10 cellular contexts compared by ENCODE assay signal in the genomic region with DNA sequence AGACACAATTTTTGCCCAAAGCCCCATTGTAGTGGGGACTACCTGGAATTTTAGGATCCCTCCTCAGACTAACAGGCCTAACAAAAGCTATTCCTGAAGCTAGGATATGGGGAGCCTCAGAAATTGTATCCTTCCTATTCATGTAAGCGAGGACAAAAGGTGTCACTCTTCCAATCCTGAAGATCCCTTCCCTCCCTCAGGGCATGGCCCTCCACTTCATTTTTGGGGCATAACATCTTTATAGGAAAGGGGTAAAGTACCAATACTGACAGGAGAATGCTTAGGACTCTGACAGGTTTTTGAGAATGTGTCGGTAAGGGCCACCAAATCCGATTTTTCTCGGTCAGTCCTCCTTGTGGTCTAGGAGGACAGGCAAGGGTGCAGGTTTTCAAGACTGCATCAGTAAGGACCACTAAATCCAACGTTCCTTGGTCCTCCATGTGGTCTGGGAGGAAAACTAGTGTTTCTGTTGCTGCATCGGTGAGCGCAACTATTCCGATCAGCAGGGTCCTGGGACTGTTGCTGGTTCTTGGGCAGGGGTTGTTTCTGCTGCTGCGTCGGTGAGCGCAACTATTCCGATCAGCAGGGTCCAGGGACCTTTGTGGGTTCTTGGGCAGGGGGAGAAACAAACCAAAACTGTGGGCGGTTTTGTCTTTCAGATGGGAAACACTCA. TPM values are rescaled to one million over a fixed set of nuclear protein-coding genes. Genes with fewer than 3 reads are reported as not detected.
DNase-seq lines count a peak whose midpoint lies in the region; ATAC-seq and TF ChIP-seq lines count a peak whose summit lies in the region.
"Not testable (repeated sequence)": the region's sequence is repeated elsewhere in the genome, so short reads cannot be mapped to it uniquely, and the experiment has no call there.
"Had no signal": no experiment of that assay in that cellular context is flagged by ENCODE, and none has a peak within 500 bp of the region (broad histone marks: within the 10 kb centered on the region; RNA-seq: fewer than 3 reads in every experiment).

No MANE protein-coding gene starts in this region.

- peak overlapping the region; percentile 75 for H3K4me3 Mint-ChIP-seq in activated B cell treated with CpG ODN at 0.5 μM for 24 hours
- peak overlapping the region; percentile 68 for H3K4me3 Mint-ChIP-seq in activated naive CD4-positive, alpha-beta T cell treated with anti-CD3 and anti-CD28 coated beads, Interleukin-2, amount 10 ng/mL, durations not matched to agents 7 days and 5 days
- H3K4me3 Mint-ChIP-seq in effector memory CD8-positive, alpha-beta T cell, result peak overlapping the region; percentile 66 to 81
- peak overlapping the region; percentile 77 for H3K4me3 Mint-ChIP-seq in mesothelial cell of epicardium
- peak overlapping the region; percentile 86 for H3K4me3 Mint-ChIP-seq in type B pancreatic cell

- not testable (repeated sequence) for H3K4me1 Mint-ChIP-seq in activated B cell treated with CpG ODN at 0.5 μM for 24 hours; activated naive CD4-positive, alpha-beta T cell treated with anti-CD3 and anti-CD28 coated beads, Interleukin-2, amount 10 ng/mL, durations not matched to agents 7 days and 5 days; effector memory CD8-positive, alpha-beta T cell (ENCODE audit: low read depth in 2 of 2); type B pancreatic cell (ENCODE audit: unreplicated experiment)
- H3K4me1 Mint-ChIP-seq in mesothelial cell of epicardium, result peaks cover 11% of the 10 kb centered on the region

- intact Hi-C loops in activated B cell treated with CpG ODN at 0.5 μM for 24 hours (cut with micrococcal nuclease), result not testable (repeated sequence)

- not testable (repeated sequence) for H3K27ac Mint-ChIP-seq in activated B cell treated with CpG ODN at 0.5 μM for 24 hours; activated naive CD4-positive, alpha-beta T cell treated with anti-CD3 and anti-CD28 coated beads, Interleukin-2, amount 10 ng/mL, durations not matched to agents 7 days and 5 days; effector memory CD8-positive, alpha-beta T cell; mesothelial cell of epicardium; type B pancreatic cell

- not testable (repeated sequence) for ATAC-seq in activated B cell treated with CpG ODN at 0.5 μM for 24 hours (ENCODE audit: low read depth); effector memory CD8-positive, alpha-beta T cell (replicated peaks)

- CTCF ChIA-PET in activated B cell treated with CpG ODN at 0.5 μM for 24 hours (lab: Charles Lee); activated naive CD4-positive, alpha-beta T cell treated with anti-CD3 and anti-CD28 coated beads, Interleukin-2, amount 10 ng/mL, durations not matched to agents 7 days and 5 days (lab: Charles Lee): not testable (repeated sequence)

- TF ChIP-seq CTCF in activated B cell treated with CpG ODN at 0.5 μM for 24 hours (IDR thresholded peaks at IDR 0.05); mesothelial cell of epicardium (IDR thresholded peaks at IDR 0.05; ENCODE audit: unreplicated experiment); type B pancreatic cell (conservative IDR thresholded peaks at IDR 0.05): not testable (repeated sequence)

- not testable (repeated sequence) for H2AFZ ChIP-seq in neuron (ENCODE audit: low read depth, low read length)

- not testable (repeated sequence) for H3K4me1 ChIP-seq in HUES6 (ENCODE audit: control insufficient read depth, insufficient read depth, low read length); neuron (ENCODE audit: insufficient read depth, low read length)

- POLR2A ChIA-PET in activated B cell treated with CpG ODN at 0.5 μM for 24 hours (lab: Charles Lee), result not testable (repeated sequence)

- DNase-seq in activated B cell treated with CpG ODN at 0.5 μM for 24 hours; activated naive CD4-positive, alpha-beta T cell treated with anti-CD3 and anti-CD28 coated beads, Interleukin-2, amount 10 ng/mL, durations not matched to agents 7 days and 5 days; effector memory CD8-positive, alpha-beta T cell; mesothelial cell of epicardium (ENCODE audit: low spot score in 2 of 2, unreplicated experiment in 2 of 2); type B pancreatic cell (ENCODE audit: extremely low spot score, unreplicated experiment): not testable (repeated sequence)

- peak overlapping the region; percentile 97 for H3K9ac ChIP-seq in HUES6 (ENCODE audit: low read length)

- H3K27me3 Mint-ChIP-seq in activated B cell treated with CpG ODN at 0.5 μM for 24 hours; activated naive CD4-positive, alpha-beta T cell treated with anti-CD3 and anti-CD28 coated beads, Interleukin-2, amount 10 ng/mL, durations not matched to agents 7 days and 5 days; effector memory CD8-positive, alpha-beta T cell; mesothelial cell of epicardium (ENCODE audit: low read depth): not testable (repeated sequence)
- peaks cover 14% of the 10 kb centered on the region for H3K27me3 Mint-ChIP-seq in type B pancreatic cell

- peaks cover 12% of the 10 kb centered on the region for H3K9me3 ChIP-seq in HUES6 (ENCODE audit: control insufficient read depth, insufficient read depth, low read depth, low read length)
- H3K9me3 ChIP-seq in neuron (ENCODE audit: low read length), result not testable (repeated sequence)

- H3K9me3 Mint-ChIP-seq in activated B cell treated with CpG ODN at 0.5 μM for 24 hours; activated naive CD4-positive, alpha-beta T cell treated with anti-CD3 and anti-CD28 coated beads, Interleukin-2, amount 10 ng/mL, durations not matched to agents 7 days and 5 days; effector memory CD8-positive, alpha-beta T cell; type B pancreatic cell: not testable (repeated sequence)
- peaks cover 14% of the 10 kb centered on the region for H3K9me3 Mint-ChIP-seq in mesothelial cell of epicardium

- H3K36me3 ChIP-seq in HUES6 (ENCODE audit: control insufficient read depth, insufficient read depth, low read length), result peaks cover 38% of the 10 kb centered on the region
- not testable (repeated sequence) for H3K36me3 ChIP-seq in neuron (ENCODE audit: insufficient read depth, low read length)

- H3K27me3 ChIP-seq in HUES6 (ENCODE audit: control insufficient read depth, insufficient read depth, low read length); neuron (ENCODE audit: insufficient read depth, low read length): not testable (repeated sequence)

- H3K36me3 Mint-ChIP-seq in activated B cell treated with CpG ODN at 0.5 μM for 24 hours (ENCODE audit: low read depth); activated naive CD4-positive, alpha-beta T cell treated with anti-CD3 and anti-CD28 coated beads, Interleukin-2, amount 10 ng/mL, durations not matched to agents 7 days and 5 days; effector memory CD8-positive, alpha-beta T cell (ENCODE audit: insufficient read depth); mesothelial cell of epicardium: not testable (repeated sequence)
- peaks cover 12% of the 10 kb centered on the region for H3K36me3 Mint-ChIP-seq in type B pancreatic cell

- peak overlapping the region; percentile 71 for H3K27ac ChIP-seq in HUES6 (ENCODE audit: low read depth, low read length)

- H3K4me3 ChIP-seq in HUES6 (ENCODE audit: low read depth, low read length) (peak overlapping the region; percentile 95), iPS-11a (ENCODE audit: low read depth, low read length) (peak overlapping the region; percentile 89), neuron (ENCODE audit: low read length) (peak overlapping the region; percentile 67)

RNA-seq across cellular contexts. Expression of a gene that starts 32.9 kb away (rescaled TPM):
- total RNA-seq in activated B cell treated with CpG ODN at 0.5 μM for 24 hours (not detected in 2 replicates), mesothelial cell of epicardium (0.13 to 0.16 TPM (median 0.14 TPM) in 3 replicates), type B pancreatic cell (ENCODE audit: low replicate concordance) (3.8 and 26.0 TPM in 2 replicates)
- total RNA-seq: MCF 10A, NCI-H460 had no signal
